Comparison of ENCODE assay signal across 10 cellular contexts in genomic region chr9:2418619-2419018, GRCh38.
DNase-seq lines count a peak whose midpoint lies in the region; ATAC-seq and TF ChIP-seq lines count a peak whose summit lies in the region.
"Had no signal": no experiment of that assay in that cellular context is flagged by ENCODE, and none has a peak within 500 bp of the region (broad histone marks: within the 10 kb centered on the region; RNA-seq: fewer than 3 reads in every experiment).

No MANE protein-coding gene starts in this region.

- no peaks in the 10 kb centered on the region for H3K36me3 Mint-ChIP-seq in activated naive CD8-positive, alpha-beta T cell treated with anti-CD3 and anti-CD28 coated beads, Interleukin-2, amount 50 U/mL, for 24 hours (ENCODE audit: low read depth)
- no peaks in the 10 kb centered on the region for H3K36me3 Mint-ChIP-seq in endothelial cell (ENCODE audit: low read depth, unreplicated experiment)
- H3K36me3 Mint-ChIP-seq: type B pancreatic cell had no signal

- DNase-seq in DMS79 treated with DMSO at 0.1 percent for 48 hours (lab: John Stamatoyannopoulos, UW), result peak; percentile 90
- peak; percentile 50 to 98 (median 87) for DNase-seq in NCI-H1417 (lab: John Stamatoyannopoulos, UW)
- peak; percentile 91 for DNase-seq in amniotic epithelial cell (ENCODE audit: low read depth)
- DNase-seq in kidney tubule cell (ENCODE audit: low spot score), result peak; percentile 54
- DNase-seq in activated naive CD8-positive, alpha-beta T cell treated with anti-CD3 and anti-CD28 coated beads, Interleukin-2, amount 50 U/mL, for 24 hours, result no peak
- DNase-seq in KG1 (lab: John Stamatoyannopoulos, UW), result no peak
- DNase-seq in endothelial cell (ENCODE audit: low spot score), result no peak

- H3K9me3 Mint-ChIP-seq in activated naive CD8-positive, alpha-beta T cell treated with anti-CD3 and anti-CD28 coated beads, Interleukin-2, amount 50 U/mL, for 24 hours, result no peaks in the 10 kb centered on the region
- H3K9me3 Mint-ChIP-seq in endothelial cell (ENCODE audit: unreplicated experiment), result no peaks in the 10 kb centered on the region

- peaks cover 3% of the 10 kb centered on the region for H3K27me3 Mint-ChIP-seq in activated naive CD8-positive, alpha-beta T cell treated with anti-CD3 and anti-CD28 coated beads, Interleukin-2, amount 50 U/mL, for 24 hours
- H3K27me3 Mint-ChIP-seq in endothelial cell (ENCODE audit: unreplicated experiment), result no peaks in the 10 kb centered on the region
- H3K27me3 Mint-ChIP-seq: type B pancreatic cell had no signal

- H3K4me1 Mint-ChIP-seq in activated naive CD8-positive, alpha-beta T cell treated with anti-CD3 and anti-CD28 coated beads, Interleukin-2, amount 50 U/mL, for 24 hours, result no peaks in the 10 kb centered on the region
- peaks cover 3% of the 10 kb centered on the region for H3K4me1 Mint-ChIP-seq in endothelial cell (ENCODE audit: unreplicated experiment)

- no peak overlapping the region for H3K27ac Mint-ChIP-seq in activated naive CD8-positive, alpha-beta T cell treated with anti-CD3 and anti-CD28 coated beads, Interleukin-2, amount 50 U/mL, for 24 hours
- no peak overlapping the region for H3K27ac Mint-ChIP-seq in endothelial cell (ENCODE audit: unreplicated experiment)
- H3K27ac Mint-ChIP-seq: type B pancreatic cell had no signal

- no peak overlapping the region for H3K4me3 Mint-ChIP-seq in activated naive CD8-positive, alpha-beta T cell treated with anti-CD3 and anti-CD28 coated beads, Interleukin-2, amount 50 U/mL, for 24 hours
- H3K4me3 Mint-ChIP-seq in endothelial cell (ENCODE audit: unreplicated experiment), result no peak overlapping the region

- TF ChIP-seq CTCF in endothelial cell (IDR thresholded peaks at IDR 0.05; ENCODE audit: unreplicated experiment), result no peak

- no peak for ATAC-seq in HG03196 (IDR thresholded peaks at IDR 0.05; ENCODE audit: unreplicated experiment)
- no peak for ATAC-seq in activated naive CD8-positive, alpha-beta T cell treated with anti-CD3 and anti-CD28 coated beads, Interleukin-2, amount 50 U/mL, for 24 hours
- ATAC-seq: activated CD4-positive, CD25-positive, alpha-beta regulatory T cell treated with anti-CD3 and anti-CD28 coated beads, Interleukin-2, amount 50 U/mL, for 24 hours had no signal

Comparison
In these comparisons a context has a peak if more than half of its experiments do, and no peak if none do; other contexts are left out.
1. DNase-seq: peak in DMS79 treated with DMSO at 0.1 percent for 48 hours (single experiment), NCI-H1417 (3 of 3), amniotic epithelial cell (single experiment) and kidney tubule cell (single experiment); none in activated naive CD8-positive, alpha-beta T cell treated with anti-CD3 and anti-CD28 coated beads, Interleukin-2, amount 50 U/mL, for 24 hours (single experiment), KG1 (single experiment) and endothelial cell (single experiment).